ENCODE assay signal across 12 cellular contexts in the genomic region with DNA sequence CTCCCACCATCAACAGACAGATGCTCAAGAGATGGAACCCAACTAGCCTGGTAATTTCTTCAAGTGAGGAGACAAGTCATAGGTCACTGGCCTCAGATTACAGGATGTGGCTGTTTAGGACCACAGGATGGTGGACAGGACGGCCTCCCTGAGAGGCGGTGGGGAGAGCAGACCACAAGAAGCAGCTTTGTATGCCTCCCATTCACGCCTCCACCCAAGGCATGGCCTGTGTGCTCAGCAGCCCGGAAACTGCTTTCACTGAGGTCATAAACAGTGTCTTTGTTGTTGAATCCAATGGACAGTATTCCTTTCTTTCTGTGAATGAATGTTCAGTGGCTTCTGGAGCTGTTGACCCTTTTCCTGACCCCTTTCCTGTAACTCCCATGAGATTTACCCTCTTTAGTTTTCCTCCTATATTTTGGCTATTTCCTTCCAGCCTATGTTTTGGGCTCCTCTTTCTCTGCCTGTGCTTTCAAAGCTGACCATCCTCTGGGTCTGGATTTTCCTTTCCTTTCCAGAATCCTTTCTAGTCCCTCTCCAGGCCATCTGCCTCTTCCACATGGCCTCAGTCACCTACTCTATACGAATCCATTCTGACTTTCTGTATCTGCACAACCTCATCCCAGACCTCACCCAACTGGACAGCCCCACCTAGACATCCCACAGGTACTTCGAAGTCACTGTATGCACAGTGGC. TPM values are rescaled to one million over a fixed set of nuclear protein-coding genes. Genes with fewer than 3 reads are reported as not detected.
DNase-seq lines count a peak whose midpoint lies in the region; ATAC-seq lines count a peak whose summit lies in the region.
"Had no signal": no experiment of that assay in that cellular context is flagged by ENCODE, and none has a peak within 500 bp of the region (broad histone marks: within the 10 kb centered on the region; RNA-seq: fewer than 3 reads in every experiment).

No MANE protein-coding gene starts in this region.

- no peak for DNase-seq in activated CD4-positive, alpha-beta T cell treated with anti-CD3 and anti-CD28 coated beads, Interleukin-2, amount 10 ng/mL, durations not matched to agents 24 days and 14 days
- no peak for DNase-seq in activated CD4-positive, alpha-beta T cell treated with anti-CD3 and anti-CD28 coated beads, Interleukin-2, amount 50 U/mL, for 4 hours
- DNase-seq in foreskin melanocyte (peak; percentile 99), NCI-H2171 treated with DMSO at 0.1 percent for 48 hours (lab: John Stamatoyannopoulos, UW) (no peak), NCI-H2227 treated with DMSO at 0.1 percent for 48 hours (lab: John Stamatoyannopoulos, UW) (no peak)
- no peak for DNase-seq in stimulated activated naive B cell treated with anti-CD40 and anti-IgM and Interleukin-4, amounts not matched to agents 10 μg/mL and 1 μg/mL and 100 μg/mL, for 72 hours
- no peak for DNase-seq in activated CD4-positive, alpha-beta T cell treated with anti-CD3 and anti-CD28 coated beads, Interleukin-2, amount 50 U/mL, for 1 hour
- DNase-seq: 8988T; activated gamma-delta T cell treated with Interleukin-2 at 50 U/mL for 16 hours; effector CD4-positive, alpha-beta T cell; NCI-H1436 had no signal

- intact Hi-C loops in activated CD4-positive, alpha-beta T cell treated with anti-CD3 and anti-CD28 coated beads, Interleukin-2, amount 10 ng/mL, durations not matched to agents 24 days and 14 days (cut with micrococcal nuclease) = no loop called here

- H3K4me3 Mint-ChIP-seq in activated CD4-positive, alpha-beta T cell treated with anti-CD3 and anti-CD28 coated beads, Interleukin-2, amount 10 ng/mL, durations not matched to agents 24 days and 14 days = no peak overlapping the region
- H3K4me3 Mint-ChIP-seq in stimulated activated naive B cell treated with anti-CD40 and anti-IgM and Interleukin-4, amounts not matched to agents 10 μg/mL and 1 μg/mL and 100 μg/mL, for 72 hours = peak overlapping the region in 1 of 2 donors; percentile 11

- H3K27me3 Mint-ChIP-seq in activated CD4-positive, alpha-beta T cell treated with anti-CD3 and anti-CD28 coated beads, Interleukin-2, amount 10 ng/mL, durations not matched to agents 24 days and 14 days = no peaks in the 10 kb centered on the region
- no peaks in the 10 kb centered on the region for H3K27me3 Mint-ChIP-seq in stimulated activated naive B cell treated with anti-CD40 and anti-IgM and Interleukin-4, amounts not matched to agents 10 μg/mL and 1 μg/mL and 100 μg/mL, for 72 hours

- peak; percentile 49 for ATAC-seq in HG03442 (IDR thresholded peaks at IDR 0.05; ENCODE audit: unreplicated experiment)
- peak; percentile 85 to 89 for ATAC-seq in stimulated activated naive B cell treated with anti-CD40 and anti-IgM and Interleukin-4, amounts not matched to agents 10 μg/mL and 1 μg/mL and 100 μg/mL, for 72 hours (replicated peaks)

- peaks cover 7% of the 10 kb centered on the region for H3K4me1 Mint-ChIP-seq in activated CD4-positive, alpha-beta T cell treated with anti-CD3 and anti-CD28 coated beads, Interleukin-2, amount 10 ng/mL, durations not matched to agents 24 days and 14 days
- H3K4me1 Mint-ChIP-seq in stimulated activated naive B cell treated with anti-CD40 and anti-IgM and Interleukin-4, amounts not matched to agents 10 μg/mL and 1 μg/mL and 100 μg/mL, for 72 hours = peaks cover 36 to 57% of the 10 kb centered on the region in 2 donors

- H3K27ac Mint-ChIP-seq in activated CD4-positive, alpha-beta T cell treated with anti-CD3 and anti-CD28 coated beads, Interleukin-2, amount 10 ng/mL, durations not matched to agents 24 days and 14 days = peak overlapping the region; percentile 31
- peak overlapping the region; percentile 78 for H3K27ac Mint-ChIP-seq in stimulated activated naive B cell treated with anti-CD40 and anti-IgM and Interleukin-4, amounts not matched to agents 10 μg/mL and 1 μg/mL and 100 μg/mL, for 72 hours

- H3K9me3 Mint-ChIP-seq in activated CD4-positive, alpha-beta T cell treated with anti-CD3 and anti-CD28 coated beads, Interleukin-2, amount 10 ng/mL, durations not matched to agents 24 days and 14 days = no peaks in the 10 kb centered on the region
- peaks cover 7 to 12% of the 10 kb centered on the region in 2 donors for H3K9me3 Mint-ChIP-seq in stimulated activated naive B cell treated with anti-CD40 and anti-IgM and Interleukin-4, amounts not matched to agents 10 μg/mL and 1 μg/mL and 100 μg/mL, for 72 hours

- no peaks in the 10 kb centered on the region for H3K36me3 Mint-ChIP-seq in activated CD4-positive, alpha-beta T cell treated with anti-CD3 and anti-CD28 coated beads, Interleukin-2, amount 10 ng/mL, durations not matched to agents 24 days and 14 days (ENCODE audit: low read depth)
- peaks cover 4 to 6% of the 10 kb centered on the region in 2 donors for H3K36me3 Mint-ChIP-seq in stimulated activated naive B cell treated with anti-CD40 and anti-IgM and Interleukin-4, amounts not matched to agents 10 μg/mL and 1 μg/mL and 100 μg/mL, for 72 hours

RNA-seq across cellular contexts. Expression of gene INPP5F, which starts 32.4 kb away (rescaled TPM):
- 18.1 and 18.3 TPM in 2 replicates for total RNA-seq in activated CD4-positive, alpha-beta T cell treated with anti-CD3 and anti-CD28 coated beads, Interleukin-2, amount 10 ng/mL, durations not matched to agents 24 days and 14 days

RNA-seq across cellular contexts. Expression of gene BAG3, which starts 42.2 kb away (rescaled TPM):
- total RNA-seq in activated CD4-positive, alpha-beta T cell treated with anti-CD3 and anti-CD28 coated beads, Interleukin-2, amount 10 ng/mL, durations not matched to agents 24 days and 14 days = 27.7 and 29.1 TPM in 2 replicates
